8 cellular contexts compared by ENCODE assay signal in the genomic region with DNA sequence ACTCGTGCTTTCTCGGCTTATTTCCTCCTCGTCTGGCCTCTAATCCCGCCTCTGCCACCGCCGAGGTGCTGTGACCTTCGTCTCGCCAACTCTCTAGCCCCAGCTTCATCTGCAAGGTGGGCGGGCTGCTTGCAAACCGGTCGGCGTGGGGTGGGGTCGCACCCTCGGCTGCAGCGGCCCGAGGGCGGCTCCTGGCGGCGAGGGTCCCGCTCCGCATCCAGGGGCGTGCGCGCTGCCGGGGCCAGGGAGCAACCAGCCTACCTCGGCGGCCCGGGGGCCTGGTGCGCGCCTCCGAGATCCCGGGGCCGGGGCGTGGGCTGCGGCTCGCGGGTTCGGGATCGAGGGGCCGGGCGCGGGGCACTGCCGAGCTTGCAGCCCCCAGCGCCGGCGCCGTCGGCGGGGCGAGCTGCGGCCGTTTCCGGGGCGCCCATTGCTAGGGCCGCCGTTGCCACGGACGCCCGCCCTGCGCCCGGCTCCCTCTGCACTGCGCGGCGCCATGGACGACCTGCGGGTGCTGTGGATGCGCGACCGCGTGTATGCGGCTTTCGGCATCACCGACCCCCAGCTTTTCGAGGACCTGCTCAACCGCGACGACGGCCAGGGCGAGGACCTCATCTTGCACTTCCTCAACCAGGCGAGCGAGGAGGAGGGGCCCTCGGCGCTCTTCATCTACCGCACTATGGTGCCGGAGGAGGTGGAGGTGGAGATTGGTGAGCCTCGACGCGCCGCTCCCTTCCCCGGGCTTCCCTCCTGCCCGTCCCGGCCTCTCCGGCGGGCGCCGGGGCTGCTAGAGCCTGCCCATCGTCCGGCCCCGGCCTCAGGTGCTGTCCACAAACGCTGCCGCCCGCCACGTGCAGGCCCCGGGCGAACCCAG. TPM values are rescaled to one million over a fixed set of nuclear protein-coding genes. Genes with fewer than 3 reads are reported as not detected.
A peak's percentile ranks its signal among the peaks of the same experiment; 100 is the strongest.
DNase-seq lines count a peak whose midpoint lies in the region; ATAC-seq and TF ChIP-seq lines count a peak whose summit lies in the region.

A gene with protein sequence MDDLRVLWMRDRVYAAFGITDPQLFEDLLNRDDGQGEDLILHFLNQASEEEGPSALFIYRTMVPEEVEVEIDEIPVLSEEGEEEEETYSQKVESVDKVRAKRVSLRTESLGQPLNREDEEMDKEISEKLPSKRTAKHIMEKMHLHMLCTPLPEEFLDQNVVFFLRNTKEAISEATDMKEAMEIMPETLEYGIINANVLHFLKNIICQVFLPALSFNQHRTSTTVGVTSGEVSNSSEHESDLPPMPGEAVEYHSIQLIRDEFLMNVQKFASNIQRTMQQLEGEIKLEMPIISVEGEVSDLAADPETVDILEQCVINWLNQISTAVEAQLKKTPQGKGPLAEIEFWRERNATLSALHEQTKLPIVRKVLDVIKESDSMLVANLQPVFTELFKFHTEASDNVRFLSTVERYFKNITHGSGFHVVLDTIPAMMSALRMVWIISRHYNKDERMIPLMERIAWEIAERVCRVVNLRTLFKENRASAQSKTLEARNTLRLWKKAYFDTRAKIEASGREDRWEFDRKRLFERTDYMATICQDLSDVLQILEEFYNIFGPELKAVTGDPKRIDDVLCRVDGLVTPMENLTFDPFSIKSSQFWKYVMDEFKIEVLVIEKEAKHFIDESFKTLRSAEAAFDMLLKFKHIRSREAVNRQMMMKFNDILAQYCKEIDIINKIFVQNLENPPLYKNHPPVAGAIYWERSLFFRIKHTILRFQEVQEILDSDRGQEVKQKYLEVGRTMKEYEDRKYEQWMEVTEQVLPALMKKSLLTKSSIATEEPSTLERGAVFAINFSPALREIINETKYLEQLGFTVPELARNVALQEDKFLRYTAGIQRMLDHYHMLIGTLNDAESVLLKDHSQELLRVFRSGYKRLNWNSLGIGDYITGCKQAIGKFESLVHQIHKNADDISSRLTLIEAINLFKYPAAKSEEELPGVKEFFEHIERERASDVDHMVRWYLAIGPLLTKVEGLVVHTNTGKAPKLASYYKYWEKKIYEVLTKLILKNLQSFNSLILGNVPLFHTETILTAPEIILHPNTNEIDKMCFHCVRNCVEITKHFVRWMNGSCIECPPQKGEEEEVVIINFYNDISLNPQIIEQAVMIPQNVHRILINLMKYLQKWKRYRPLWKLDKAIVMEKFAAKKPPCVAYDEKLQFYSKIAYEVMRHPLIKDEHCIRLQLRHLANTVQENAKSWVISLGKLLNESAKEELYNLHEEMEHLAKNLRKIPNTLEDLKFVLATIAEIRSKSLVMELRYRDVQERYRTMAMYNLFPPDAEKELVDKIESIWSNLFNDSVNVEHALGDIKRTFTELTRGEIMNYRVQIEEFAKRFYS (N-terminal part only) (plus strand): TSS at position 461 of the 874 bp plus-strand sequence. CDS start 36 bp downstream, at position 497.

- H3K27ac Mint-ChIP-seq in activated CD4-positive, alpha-beta T cell treated with anti-CD3 and anti-CD28 coated beads for 36 hours = no peak within 1 kb of the TSS
- no peak within 1 kb of the TSS for H3K27ac Mint-ChIP-seq in effector memory CD8-positive, alpha-beta T cell

- peaks cover 12% of the 10 kb centered on the region for H3K36me3 Mint-ChIP-seq in activated CD4-positive, alpha-beta T cell treated with anti-CD3 and anti-CD28 coated beads for 36 hours (ENCODE audit: low read depth)
- H3K36me3 Mint-ChIP-seq in effector memory CD8-positive, alpha-beta T cell (ENCODE audit: insufficient read depth) = peaks cover 15% of the 10 kb centered on the region

- peak; percentile 83 for ATAC-seq in GM19023 (IDR thresholded peaks at IDR 0.05; ENCODE audit: unreplicated experiment)
- peak; percentile 53 for ATAC-seq in HG03520 (IDR thresholded peaks at IDR 0.05; ENCODE audit: unreplicated experiment)
- peak; percentile 80 for ATAC-seq in activated CD4-positive, alpha-beta T cell treated with anti-CD3 and anti-CD28 coated beads for 36 hours
- peak; percentile 76 for ATAC-seq in effector memory CD8-positive, alpha-beta T cell (replicated peaks)

- intact Hi-C loops in activated CD4-positive, alpha-beta T cell treated with anti-CD3 and anti-CD28 coated beads for 36 hours (cut with DNase I, micrococcal nuclease) = loop anchor here in 1 of 2 experiments (1.0 kb wide), 1 partner anchor 129 kb away; a partner anchor contains a TSS

- peak; percentile 17 for TF ChIP-seq CTCF in AG09319 (IDR thresholded peaks at IDR 0.05; ENCODE audit: low read depth, low read length)

- H3K9me3 ChIP-seq in mucosa of stomach (ENCODE audit: control insufficient read depth, low read length) (no peaks in the 10 kb centered on the region), thymus (ENCODE audit: control insufficient read depth) (no peaks in the 10 kb centered on the region)

- peaks cover under 1% of the 10 kb centered on the region for H3K27me3 Mint-ChIP-seq in activated CD4-positive, alpha-beta T cell treated with anti-CD3 and anti-CD28 coated beads for 36 hours
- H3K27me3 Mint-ChIP-seq in effector memory CD8-positive, alpha-beta T cell = peaks cover 0 to 5% of the 10 kb centered on the region in 2 donors

- POLR2A ChIA-PET in activated CD4-positive, alpha-beta T cell treated with anti-CD3 and anti-CD28 coated beads for 36 hours (lab: Charles Lee) = no interaction called here

- H3K4me3 ChIP-seq in mucosa of stomach (ENCODE audit: low read length) = peak within 1 kb of the TSS; percentile 10
- H3K4me3 ChIP-seq in thymus (ENCODE audit: low read length) = peak within 1 kb of the TSS; percentile 80

- H3K9ac ChIP-seq in mucosa of stomach (ENCODE audit: low read length) = no peak within 1 kb of the TSS

- H3K4me1 ChIP-seq in mucosa of stomach (ENCODE audit: control insufficient read depth, insufficient read depth, low read length) (peaks cover 6% of the 10 kb centered on the region), thymus (ENCODE audit: control insufficient read depth, insufficient read depth, low read length) (peaks cover 3% of the 10 kb centered on the region)

- no peaks in the 10 kb centered on the region for H3K9me3 Mint-ChIP-seq in activated CD4-positive, alpha-beta T cell treated with anti-CD3 and anti-CD28 coated beads for 36 hours (ENCODE audit: low read depth)
- no peaks in the 10 kb centered on the region for H3K9me3 Mint-ChIP-seq in effector memory CD8-positive, alpha-beta T cell

- H3K36me3 ChIP-seq in mucosa of stomach (ENCODE audit: control insufficient read depth, insufficient read depth, low read length) (no peaks in the 10 kb centered on the region), thymus (ENCODE audit: control insufficient read depth, insufficient read depth) (no peaks in the 10 kb centered on the region)

- CTCF ChIA-PET in activated CD4-positive, alpha-beta T cell treated with anti-CD3 and anti-CD28 coated beads for 36 hours (lab: Charles Lee) = interaction anchor here (0.6 to 1.1 kb wide), 3 partner anchors 54 to 91 kb away, joined by 3 to 4 read pairs (median 3); a partner anchor contains a TSS

- H3K27me3 ChIP-seq in mucosa of stomach (ENCODE audit: control insufficient read depth, insufficient read depth, low read length) (peaks cover 11% of the 10 kb centered on the region), thymus (ENCODE audit: control insufficient read depth, insufficient read depth) (no peaks in the 10 kb centered on the region)

- 2% methylated on average over 105 of the region's 105 CpGs for WGBS in thymus

- peaks cover 6% of the 10 kb centered on the region for H3K4me1 Mint-ChIP-seq in activated CD4-positive, alpha-beta T cell treated with anti-CD3 and anti-CD28 coated beads for 36 hours
- no peaks in the 10 kb centered on the region for H3K4me1 Mint-ChIP-seq in effector memory CD8-positive, alpha-beta T cell (ENCODE audit: low read depth in 2 of 2)

- H3K27ac ChIP-seq in thymus (ENCODE audit: low read depth) = no peak within 1 kb of the TSS

- peak within 1 kb of the TSS; percentile 66 for H3K4me3 Mint-ChIP-seq in activated CD4-positive, alpha-beta T cell treated with anti-CD3 and anti-CD28 coated beads for 36 hours
- H3K4me3 Mint-ChIP-seq in effector memory CD8-positive, alpha-beta T cell = peak within 1 kb of the TSS; percentile 58 to 61

- no peak for DNase-seq in AG09319 (ENCODE audit: extremely low read depth, low read depth)
- DNase-seq in activated CD4-positive, alpha-beta T cell treated with anti-CD3 and anti-CD28 coated beads for 36 hours = peak; percentile 72
- peak in 1 of 3 experiments; percentile 12 for DNase-seq in effector memory CD8-positive, alpha-beta T cell
- DNase-seq in dedifferentiated amniotic fluid mesenchymal stem cell (ENCODE audit: extremely low spot score) = no peak

RNA-seq across cellular contexts. Expression of the gene that starts here (rescaled TPM):
- total RNA-seq in activated CD4-positive, alpha-beta T cell treated with anti-CD3 and anti-CD28 coated beads for 36 hours = under 1 TPM; 0.16 to 0.37 TPM
- 0.82 TPM for polyA plus RNA-seq in thymus

Comparison
In these comparisons a context has a peak if more than half of its experiments do, and no peak if none do; other contexts are left out.
1. Peak in DNase-seq and ATAC-seq in activated CD4-positive, alpha-beta T cell treated with anti-CD3 and anti-CD28 coated beads for 36 hours; RNA of the gene not detected or under 1 TPM.